Comparison of ENCODE assay signal across 23 cellular contexts in genomic region chr6:147868493-147869222, GRCh38.
DNase-seq lines count a peak whose midpoint lies in the region; ATAC-seq, FAIRE-seq and TF ChIP-seq lines count a peak whose summit lies in the region.
"Had no signal": no experiment of that assay in that cellular context is flagged by ENCODE, and none has a peak within 500 bp of the region (broad histone marks: within the 10 kb centered on the region; RNA-seq: fewer than 3 reads in every experiment).

No MANE protein-coding gene starts in this region.

- no peaks in the 10 kb centered on the region for H3K4me1 Mint-ChIP-seq in CD14-positive monocyte
- H3K4me1 Mint-ChIP-seq: activated naive CD8-positive, alpha-beta T cell treated with anti-CD3 and anti-CD28 coated beads, Interleukin-2, amount 10 ng/mL, durations not matched to agents 7 days and 5 days; CD8-positive, alpha-beta memory T cell; H9; immature natural killer cell had no signal

- CTCF ChIA-PET in PC-3 (lab: Charles Lee), result no interaction called here

- 3 to 15% (median 12%) methylated on average over 3 of the region's 3 CpGs for WGBS in spleen, 5 donors

- no peak overlapping the region for H3K27ac Mint-ChIP-seq in CD14-positive monocyte
- H3K27ac Mint-ChIP-seq: activated naive CD8-positive, alpha-beta T cell treated with anti-CD3 and anti-CD28 coated beads, Interleukin-2, amount 10 ng/mL, durations not matched to agents 7 days and 5 days; CD8-positive, alpha-beta memory T cell; immature natural killer cell had no signal

- no peaks in the 10 kb centered on the region for H3K36me3 Mint-ChIP-seq in CD14-positive monocyte
- H3K36me3 Mint-ChIP-seq: activated naive CD8-positive, alpha-beta T cell treated with anti-CD3 and anti-CD28 coated beads, Interleukin-2, amount 10 ng/mL, durations not matched to agents 7 days and 5 days; CD8-positive, alpha-beta memory T cell; immature natural killer cell had no signal

- no peak for TF ChIP-seq CTCF in PC-3 (conservative IDR thresholded peaks at IDR 0.05; ENCODE audit: low read depth, low read length)
- TF ChIP-seq CTCF in fibroblast of lung (conservative IDR thresholded peaks at IDR 0.05 in 1 of 2, IDR thresholded peaks at IDR 0.05 in 1 of 2; ENCODE audit: low read depth in 1 of 2, low read length in 2 of 2), result no peak
- TF ChIP-seq CTCF in spleen (IDR thresholded peaks at IDR 0.05 in 8 of 11, conservative IDR thresholded peaks at IDR 0.05 in 3 of 11), result no peak
- TF ChIP-seq CTCF in CD14-positive monocyte (IDR thresholded peaks at IDR 0.05), result no peak

- no peak for TF ChIP-seq POLR2A in spleen (IDR thresholded peaks at IDR 0.05)

- DNase-seq in NCI-H510A treated with DMSO at 0.1 percent for 48 hours (lab: John Stamatoyannopoulos, UW) (peak; percentile 3), NCI-H510A (lab: John Stamatoyannopoulos, UW) (no peak), PC-3 (peak; percentile 5), fibroblast of lung (ENCODE audit: low read depth in 2 of 2) (peak; percentile 35 to 37), spleen (no peak), HTR-8/SVneo (ENCODE audit: insufficient read length, low spot score) (no peak), CD14-positive monocyte (ENCODE audit: low spot score) (no peak)
- DNase-seq: activated CD4-positive, alpha-beta T cell treated with anti-CD3 and anti-CD28 coated beads, Interleukin-2, amount 50 U/mL, for 48 hours; activated naive CD8-positive, alpha-beta T cell treated with anti-CD3 and anti-CD28 coated beads, Interleukin-2, amount 10 ng/mL, durations not matched to agents 7 days and 5 days; activated T-cell treated with anti-CD3 and anti-CD28 coated beads, Interleukin-2, amount 50 U/mL, for 4 hours; caudate nucleus; CD8-positive, alpha-beta memory T cell; GDM1; H9; immature natural killer cell; mammary epithelial cell; OCI-M1; stimulated activated CD8-positive, alpha-beta memory T cell treated with anti-CD3 and anti-CD28 coated beads, Interleukin-4, amount 100 ng/mL, for 48 hours; thyroid gland had no signal

- H3K4me2 ChIP-seq in PC-3 (ENCODE audit: low read length) (0 out of 2 replicates have a peak overlapping the region, but pooled peaks have one; percentile 1), fibroblast of lung (ENCODE audit: extremely low read depth, insufficient read depth, low read length) (peak overlapping the region; percentile 54)

- H2AFZ ChIP-seq in PC-3 (ENCODE audit: low read length) (no peak overlapping the region), fibroblast of lung (ENCODE audit: low read length) (no peak overlapping the region)

- BruUV-seq in PC-3 (replicated peaks; lab: Mats Ljungman, UMichigan), result no TSS peak

- H3K9me3 Mint-ChIP-seq in CD14-positive monocyte, result peaks cover 0 to 3% (median 0%) of the 10 kb centered on the region in 7 donors
- H3K9me3 Mint-ChIP-seq: activated naive CD8-positive, alpha-beta T cell treated with anti-CD3 and anti-CD28 coated beads, Interleukin-2, amount 10 ng/mL, durations not matched to agents 7 days and 5 days; activated T-cell treated with anti-CD3 and anti-CD28 coated beads, Interleukin-2, amount 50 U/mL, for 4 hours; H9 had no signal

- H3K9ac ChIP-seq in PC-3 (ENCODE audit: low read length), result no peak overlapping the region
- H3K9ac ChIP-seq in fibroblast of lung (ENCODE audit: insufficient read depth, low read length), result no peak overlapping the region

- H3F3A ChIP-seq in PC-3 (ENCODE audit: low read length, unreplicated experiment), result no peaks in the 10 kb centered on the region

- no peaks in the 10 kb centered on the region for H3K36me3 ChIP-seq in PC-3 (ENCODE audit: low read depth, low read length)
- H3K36me3 ChIP-seq in fibroblast of lung (ENCODE audit: control insufficient read depth, insufficient read depth, low read length), result no peaks in the 10 kb centered on the region
- H3K36me3 ChIP-seq in spleen, result no peaks in the 10 kb centered on the region
- H3K36me3 ChIP-seq: gastroesophageal sphincter, right atrium auricular region, thyroid gland had no signal

- H3K4me1 ChIP-seq in PC-3 (ENCODE audit: insufficient read depth, low read length) (peaks cover 11% of the 10 kb centered on the region), fibroblast of lung (ENCODE audit: control insufficient read depth, extremely low read depth, insufficient read depth, low read length) (peaks cover 2% of the 10 kb centered on the region), spleen (no peaks in the 10 kb centered on the region)
- H3K4me1 ChIP-seq: right atrium auricular region, thyroid gland had no signal

- H3K9me3 ChIP-seq in PC-3 (ENCODE audit: low read length) (no peaks in the 10 kb centered on the region), fibroblast of lung (ENCODE audit: control insufficient read depth, insufficient read depth, low read depth, low read length) (no peaks in the 10 kb centered on the region), spleen (no peaks in the 10 kb centered on the region)
- H3K9me3 ChIP-seq: gastroesophageal sphincter, right atrium auricular region, thyroid gland had no signal

- POLR2A ChIA-PET in PC-3 (lab: Charles Lee; ENCODE audit: unreplicated experiment), result interaction anchor here (0.6 kb wide), 1 partner anchor 437 kb away, joined by 4 read pairs; no protein-coding TSS in a partner anchor

- no peak for FAIRE-seq in HTR-8/SVneo (lab: Jason Lieb, UNC)
- FAIRE-seq: A204.1 had no signal

- H3K9me2 ChIP-seq in PC-3 (replicated peaks; ENCODE audit: low read length), result no peaks in the 10 kb centered on the region

- H3K4me3 Mint-ChIP-seq in CD14-positive monocyte, result no peak overlapping the region
- H3K4me3 Mint-ChIP-seq: activated naive CD8-positive, alpha-beta T cell treated with anti-CD3 and anti-CD28 coated beads, Interleukin-2, amount 10 ng/mL, durations not matched to agents 7 days and 5 days; activated T-cell treated with anti-CD3 and anti-CD28 coated beads, Interleukin-2, amount 50 U/mL, for 4 hours; CD8-positive, alpha-beta memory T cell; H9; immature natural killer cell had no signal

- H3K27me3 ChIP-seq in PC-3 (ENCODE audit: low read length) (no peaks in the 10 kb centered on the region), fibroblast of lung (ENCODE audit: control insufficient read depth, insufficient read depth, low read length) (no peaks in the 10 kb centered on the region), spleen (replicated peaks in 1 of 7) (no peaks in the 10 kb centered on the region)
- H3K27me3 ChIP-seq: gastroesophageal sphincter, right atrium auricular region, thyroid gland had no signal

- H3K4me3 ChIP-seq in PC-3 (ENCODE audit: low read length) (no peak overlapping the region), fibroblast of lung (replicated peaks in 1 of 4; ENCODE audit: control extremely low read depth in 1 of 4, insufficient read depth in 1 of 4, low read depth in 3 of 4, low read length in 4 of 4) (no peak overlapping the region), spleen (no peak overlapping the region)
- H3K4me3 ChIP-seq: gastroesophageal sphincter, right atrium auricular region, thyroid gland had no signal

- H4K20me1 ChIP-seq in PC-3 (ENCODE audit: low read length), result no peaks in the 10 kb centered on the region
- no peaks in the 10 kb centered on the region for H4K20me1 ChIP-seq in fibroblast of lung (ENCODE audit: control insufficient read depth, extremely low read depth, insufficient read depth, low read length)

- H3K79me2 ChIP-seq in PC-3 (ENCODE audit: low read length) (no peaks in the 10 kb centered on the region), fibroblast of lung (ENCODE audit: control insufficient read depth, insufficient read depth, low read length) (no peaks in the 10 kb centered on the region)

- ATAC-seq in PC-3 (peak; percentile 56), GM19463 (IDR thresholded peaks at IDR 0.05; ENCODE audit: unreplicated experiment) (no peak)
- ATAC-seq: activated T-cell treated with anti-CD3 and anti-CD28 coated beads, Interleukin-2, amount 50 U/mL, for 4 hours; gastroesophageal sphincter had no signal

- H3K27me3 Mint-ChIP-seq in CD14-positive monocyte (ENCODE audit: low read depth in 3 of 3), result peaks cover 0 to 2% (median 1%) of the 10 kb centered on the region in 3 donors
- H3K27me3 Mint-ChIP-seq: activated naive CD8-positive, alpha-beta T cell treated with anti-CD3 and anti-CD28 coated beads, Interleukin-2, amount 10 ng/mL, durations not matched to agents 7 days and 5 days had no signal

- intact Hi-C loops in PC-3 (cut with micrococcal nuclease), result no loop called here
- intact Hi-C loops in spleen (cut with DNase I; ENCODE audit: low total_unique reads), result no loop called here
- intact Hi-C loops in CD14-positive monocyte (cut with micrococcal nuclease), result no loop called here

- H3K27ac ChIP-seq in PC-3 (ENCODE audit: low read length) (no peak overlapping the region), fibroblast of lung (ENCODE audit: insufficient read depth, low read length) (no peak overlapping the region), spleen (peak overlapping the region in 6 of 8 donors; percentile 21 to 62 (median 42))
- H3K27ac ChIP-seq: right atrium auricular region, thyroid gland had no signal

Comparison
In these comparisons a context has a peak if more than half of its experiments do, and no peak if none do; other contexts are left out.
1. DNase-seq: peak in NCI-H510A treated with DMSO at 0.1 percent for 48 hours (single experiment), PC-3 (single experiment) and fibroblast of lung (2 of 2); none in NCI-H510A (single experiment), spleen (single experiment), HTR-8/SVneo (single experiment) and CD14-positive monocyte (single experiment).
2. H3K27ac ChIP-seq: peak in spleen (6 of 8); none in PC-3 (single experiment) and fibroblast of lung (single experiment).